In the genomic region with DNA sequence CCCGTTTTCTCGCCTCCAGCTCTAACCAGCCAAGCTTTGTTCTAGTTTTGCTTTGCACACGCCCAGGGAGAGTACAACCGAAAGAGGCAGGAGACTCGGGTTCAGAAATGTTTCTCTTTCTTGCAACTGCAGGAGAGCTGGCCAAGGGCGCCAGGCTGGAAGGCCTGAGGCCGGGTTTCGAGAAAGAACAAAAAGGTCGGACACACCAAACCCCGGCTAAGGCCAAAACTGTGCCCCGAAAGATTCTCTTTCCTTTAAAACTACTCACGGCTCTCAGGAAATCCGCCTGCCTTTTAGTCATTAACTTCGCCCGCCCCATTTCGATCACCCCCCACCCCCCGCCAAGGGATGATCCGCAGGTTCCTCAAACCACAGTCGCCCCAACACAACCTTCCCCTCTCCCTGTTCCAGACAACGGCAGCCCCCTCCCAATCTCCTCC, we compare ENCODE assay signal across 8 cellular contexts. TPM values are rescaled to one million over a fixed set of nuclear protein-coding genes. Genes with fewer than 3 reads are reported as not detected.
A peak's percentile ranks its signal among the peaks of the same experiment; 100 is the strongest.
DNase-seq lines count a peak whose midpoint lies in the region; ATAC-seq, FAIRE-seq and TF ChIP-seq lines count a peak whose summit lies in the region.

No MANE protein-coding gene starts in this region.

- peak overlapping the region; percentile 89 for H3K9ac ChIP-seq in Loucy (ENCODE audit: low read depth, low read length, poor library complexity, severe bottlenecking)
- H3K9ac ChIP-seq in HepG2 (ENCODE audit: insufficient read depth, low read depth, low read length) = peak overlapping the region; percentile 95

- H3K36me3 ChIP-seq in Loucy (ENCODE audit: insufficient read depth, low read length) (no peaks in the 10 kb centered on the region), HepG2 (replicated peaks in 1 of 2; ENCODE audit: control insufficient read depth in 1 of 2, insufficient read depth in 2 of 2, low read length in 2 of 2) (peaks cover 0 to 3% of the 10 kb centered on the region in 2 experiments; a peak in 3 of 5 replicates)

- ATAC-seq in GM21723 (IDR thresholded peaks at IDR 0.05; ENCODE audit: unreplicated experiment) = peak; percentile 33
- ATAC-seq in HepG2 = peak; percentile 28

- H3F3A ChIP-seq in Loucy (ENCODE audit: low read depth) = no peaks in the 10 kb centered on the region

- CTCF ChIA-PET in HepG2 (lab: Yijun Ruan, JAX; ENCODE audit: low intra/inter-chr PET ratio, low total read pairs) = no interaction called here

- H3K27me3 Mint-ChIP-seq in dendritic cell treated with granulocyte-macrophage colony-stimulating factor and Interleukin-4, amounts not matched to agents 40 ng/mL and 50 ng/mL, for 4 days = peaks cover 1% of the 10 kb centered on the region

- peak overlapping the region; percentile 93 for H3K27ac ChIP-seq in HepG2 (ENCODE audit: extremely low read length, insufficient read depth, low read length)

- no peak for TF ChIP-seq RAD21 in HepG2 (CRISPR knock-in tag; IDR thresholded peaks at IDR 0.05)

- H3K79me2 ChIP-seq in Loucy (ENCODE audit: insufficient read depth, low read length) = peaks cover 51% of the 10 kb centered on the region
- peaks cover 53% of the 10 kb centered on the region for H3K79me2 ChIP-seq in HepG2 (ENCODE audit: insufficient read depth, low read length)

- in situ Hi-C loops in G401 (cut with HindIII; ENCODE audit: low sequenced_read_pairs) (no loop called here), HepG2 (cut with HindIII; ENCODE audit: extremely low pct_ligation_motif_present, low pct_unique_long_range_greater_than_20kb) (loop anchor here (10.0 kb wide), 1 partner anchor 291 kb away; no protein-coding TSS in a partner anchor)

- TF ChIP-seq CTCF in Loucy (conservative IDR thresholded peaks at IDR 0.05; ENCODE audit: low read length) (no peak), HepG2 (CRISPR knock-in tag; IDR thresholded peaks at IDR 0.05) (no peak)

- H4K20me1 ChIP-seq in Loucy (ENCODE audit: insufficient read depth, low read length, poor library complexity, severe bottlenecking) (peaks cover 49% of the 10 kb centered on the region), HepG2 (ENCODE audit: insufficient read depth, low read length) (peaks cover 44% of the 10 kb centered on the region)

- H3K9me2 ChIP-seq in Loucy (replicated peaks; ENCODE audit: low read depth, low read length) = no peaks in the 10 kb centered on the region

- POLR2A ChIA-PET in HepG2 (lab: Yijun Ruan, JAX) = interaction anchor here (1.3 to 2.3 kb wide), 9 partner anchors 16 to 541 kb away, joined by 3 to 7 read pairs (median 4); a partner anchor contains a TSS

- H3K9me3 ChIP-seq in Loucy (ENCODE audit: insufficient read depth, low read depth, low read length) (peaks cover 4% of the 10 kb centered on the region; the same call in 1 of the 2 replicates), HepG2 (ENCODE audit: low read length) (peaks cover 6% of the 10 kb centered on the region)

- WGBS in HepG2 (ENCODE audit: low lambda C conversion rate) = under 1% methylated on average over 20 of the region's 20 CpGs

- H3K9me3 Mint-ChIP-seq in dendritic cell treated with granulocyte-macrophage colony-stimulating factor and Interleukin-4, amounts not matched to agents 40 ng/mL and 50 ng/mL, for 4 days = no peaks in the 10 kb centered on the region

- H3K27me3 ChIP-seq in Loucy (ENCODE audit: insufficient read depth, low read length, poor library complexity, severe bottlenecking) = no peaks in the 10 kb centered on the region
- H3K27me3 ChIP-seq in HepG2 (ENCODE audit: control insufficient read depth in 1 of 2, insufficient read depth in 2 of 2, low read length in 2 of 2) = no peaks in the 10 kb centered on the region; a peak in 1 of 5 replicates

- DNase-seq in G401 (ENCODE audit: low spot score) (peak; percentile 60), HepG2 (ENCODE audit: low spot score) (peak; percentile 29), H54 (ENCODE audit: insufficient read length, low spot score) (no peak)
- DNase-seq in activated CD4-positive, alpha-beta T cell treated with anti-CD3 and anti-CD28 coated beads for 24 hours (ENCODE audit: low read depth in 2 of 2) = peak; percentile 35 to 39
- DNase-seq in stimulated activated CD4-positive, alpha-beta T cell treated with anti-CD3 and anti-CD28 coated beads, Interleukin-4, amount 100 ng/mL, for 4 hours = peak; percentile 46 to 48

- peak overlapping the region; percentile 84 for H3K4me2 ChIP-seq in Loucy (ENCODE audit: low read depth, low read length, poor library complexity, severe bottlenecking)
- H3K4me2 ChIP-seq in HepG2 (ENCODE audit: low read depth, low read length) = peak overlapping the region; percentile 93

- peak overlapping the region; percentile 95 for H3K4me3 Mint-ChIP-seq in dendritic cell treated with granulocyte-macrophage colony-stimulating factor and Interleukin-4, amounts not matched to agents 40 ng/mL and 50 ng/mL, for 4 days

- H3K4me3 ChIP-seq in Loucy (ENCODE audit: low read length, poor library complexity, severe bottlenecking) (peak overlapping the region; percentile 85), HepG2 (replicated peaks in 1 of 3; ENCODE audit: insufficient read depth in 1 of 3, low read depth in 2 of 3, low read length in 3 of 3) (peak overlapping the region; percentile 87 to 93 (median 91))

- H3K27ac Mint-ChIP-seq in dendritic cell treated with granulocyte-macrophage colony-stimulating factor and Interleukin-4, amounts not matched to agents 40 ng/mL and 50 ng/mL, for 4 days = peak overlapping the region; percentile 99

- H3K4me1 ChIP-seq in Loucy (ENCODE audit: insufficient read depth, low read length, poor library complexity, severe bottlenecking) (peaks cover 2% of the 10 kb centered on the region), HepG2 (ENCODE audit: insufficient read depth, low read length) (peaks cover 32% of the 10 kb centered on the region)

- TF ChIP-seq POLR2A in HepG2 (IDR thresholded peaks at IDR 0.05; ENCODE audit: insufficient read depth in 1 of 2, low read depth in 2 of 2, low read length in 2 of 2) = no peak
- no peak for TF ChIP-seq POLR2A in H54 (IDR thresholded peaks at IDR 0.05; ENCODE audit: low read depth, low read length)

- intact Hi-C loops in dendritic cell treated with granulocyte-macrophage colony-stimulating factor and Interleukin-4, amounts not matched to agents 40 ng/mL and 50 ng/mL, for 4 days (cut with micrococcal nuclease) = loop anchor here (1.0 to 10.0 kb wide), 5 partner anchors 57 to 297 kb away; a partner anchor contains a TSS
- intact Hi-C loops in HepG2 (cut with micrococcal nuclease; ENCODE audit: unreplicated experiment) = loop anchor here (1.0 to 5.0 kb wide), 2 partner anchors 82 to 298 kb away; a partner anchor contains a TSS

- FAIRE-seq in HepG2 (lab: Jason Lieb, UNC) = no peak
- FAIRE-seq in H54 (lab: Jason Lieb, UNC) = no peak

- H2AFZ ChIP-seq in Loucy (ENCODE audit: low read length) = peak overlapping the region; percentile 81
- H2AFZ ChIP-seq in HepG2 (ENCODE audit: low read length) = no peak overlapping the region

- no TSS peak for BruUV-seq in HepG2 (replicated peaks; lab: Mats Ljungman, UMichigan)

- TF ChIP-seq EP300 in HepG2 (IDR thresholded peaks at IDR 0.05; ENCODE audit: low read depth in 2 of 2, low read length in 2 of 2) = no peak
- TF ChIP-seq EP300 in HepG2 (CRISPR knock-in tag; IDR thresholded peaks at IDR 0.05; ENCODE audit: borderline replicate concordance) = no peak

- peaks cover 58% of the 10 kb centered on the region for H3K36me3 Mint-ChIP-seq in dendritic cell treated with granulocyte-macrophage colony-stimulating factor and Interleukin-4, amounts not matched to agents 40 ng/mL and 50 ng/mL, for 4 days (ENCODE audit: low read depth)

- H3K4me1 Mint-ChIP-seq in dendritic cell treated with granulocyte-macrophage colony-stimulating factor and Interleukin-4, amounts not matched to agents 40 ng/mL and 50 ng/mL, for 4 days (ENCODE audit: low read depth) = peaks cover 24% of the 10 kb centered on the region

RNA-seq across cellular contexts. Expression of a gene that starts 0.6 kb away (rescaled TPM):
- total RNA-seq in G401 (2014; rRNA removed; shearing (Covaris generic)) = 4.8 and 7.8 TPM in 2 replicates
- 5.5 and 11.1 TPM in 2 replicates for total RNA-seq in HepG2 (2016; rRNA removed; fragmentation: Illumina TruSeq; extraction: Trizol)
- 0.61 and 0.62 TPM in 2 replicates for total RNA-seq in HepG2 (2016; cell fraction: cytosol; rRNA removed; fragmentation: Illumina TruSeq; extraction: Trizol; ENCODE audit: low read depth)
- 5.9 and 10.2 TPM in 2 replicates for total RNA-seq in HepG2 (2016; cell fraction: insoluble cytoplasmic fraction; rRNA removed; fragmentation: Illumina TruSeq; extraction: Trizol)
- 3.9 and 4.5 TPM in 2 replicates for total RNA-seq in HepG2 (2016; cell fraction: membrane; rRNA removed; fragmentation: Illumina TruSeq; extraction: Trizol)
- total RNA-seq in HepG2 (2016; cell fraction: nucleus; rRNA removed; fragmentation: Illumina TruSeq; extraction: Trizol) = 10.2 and 10.6 TPM in 2 replicates
- 6.1 and 8.3 TPM in 2 replicates for polyA plus RNA-seq in HepG2 (2011; rRNA removed)
- 2.9 and 4.4 TPM in 2 replicates for polyA plus RNA-seq in HepG2 (2011; cell fraction: cytosol; rRNA removed)
- polyA plus RNA-seq in HepG2 (2011; cell fraction: nucleus; rRNA removed) = 4.6 and 5.1 TPM in 2 replicates
- 7.4 and 8.4 TPM in 2 replicates for polyA plus RNA-seq in HepG2 (2012)
- polyA plus RNA-seq in HepG2 (2016; cell fraction: cytosol; fragmentation: Illumina TruSeq; extraction: Trizol; ENCODE audit: low read depth) = 0.19 and 0.23 TPM in 2 replicates
- 6.5 and 7.0 TPM in 2 replicates for polyA plus RNA-seq in HepG2 (2016; cell fraction: insoluble cytoplasmic fraction; fragmentation: Illumina TruSeq; extraction: Trizol; ENCODE audit: low read depth)
- 1.5 and 1.7 TPM in 2 replicates for polyA plus RNA-seq in HepG2 (2016; cell fraction: membrane; fragmentation: Illumina TruSeq; extraction: Trizol; ENCODE audit: low read depth)
- 12.4 and 13.4 TPM in 2 replicates for polyA plus RNA-seq in HepG2 (2016; cell fraction: nucleus; fragmentation: Illumina TruSeq; extraction: Trizol; ENCODE audit: insufficient read depth, low read depth)
- polyA minus RNA-seq in HepG2 (2011; rRNA and poly(A)+ RNA removed; ENCODE audit: low replicate concordance) = 6.1 and 8.3 TPM in 2 replicates
- polyA minus RNA-seq in HepG2 (2011; cell fraction: cytosol; rRNA and poly(A)+ RNA removed) = 9.9 and 11.2 TPM in 2 replicates
- 17.0 and 21.4 TPM in 2 replicates for polyA minus RNA-seq in HepG2 (2011; cell fraction: nucleus; rRNA and poly(A)+ RNA removed)

RNA-seq across cellular contexts. Expression of a gene that starts 58.3 kb away (rescaled TPM):
- not detected in 2 replicates for total RNA-seq in G401 (2014; rRNA removed; shearing (Covaris generic))
- 0.04 TPM in 1 of 2 replicates, not detected in the other for total RNA-seq in HepG2 (2016; rRNA removed; fragmentation: Illumina TruSeq; extraction: Trizol)
- total RNA-seq in HepG2 (2016; cell fraction: cytosol; rRNA removed; fragmentation: Illumina TruSeq; extraction: Trizol; ENCODE audit: low read depth) = not detected in 2 replicates
- 0.06 TPM in 1 of 2 replicates, not detected in the other for total RNA-seq in HepG2 (2016; cell fraction: insoluble cytoplasmic fraction; rRNA removed; fragmentation: Illumina TruSeq; extraction: Trizol)
- total RNA-seq in HepG2 (2016; cell fraction: membrane; rRNA removed; fragmentation: Illumina TruSeq; extraction: Trizol) = 0.06 TPM in 1 of 2 replicates, not detected in the other
- not detected in 2 replicates for total RNA-seq in HepG2 (2016; cell fraction: nucleus; rRNA removed; fragmentation: Illumina TruSeq; extraction: Trizol)
- not detected in 2 replicates for polyA plus RNA-seq in HepG2 (2011; rRNA removed)
- not detected in 2 replicates for polyA plus RNA-seq in HepG2 (2011; cell fraction: cytosol; rRNA removed)
- polyA plus RNA-seq in HepG2 (2011; cell fraction: nucleus; rRNA removed) = 0.09 and 0.13 TPM in 2 replicates
- polyA plus RNA-seq in HepG2 (2012) = not detected in 2 replicates
- not detected in 2 replicates for polyA plus RNA-seq in HepG2 (2016; cell fraction: cytosol; fragmentation: Illumina TruSeq; extraction: Trizol; ENCODE audit: low read depth)
- polyA plus RNA-seq in HepG2 (2016; cell fraction: insoluble cytoplasmic fraction; fragmentation: Illumina TruSeq; extraction: Trizol; ENCODE audit: low read depth) = not detected in 2 replicates
- polyA plus RNA-seq in HepG2 (2016; cell fraction: membrane; fragmentation: Illumina TruSeq; extraction: Trizol; ENCODE audit: low read depth) = not detected in 2 replicates
- not detected in 2 replicates for polyA plus RNA-seq in HepG2 (2016; cell fraction: nucleus; fragmentation: Illumina TruSeq; extraction: Trizol; ENCODE audit: insufficient read depth, low read depth)
- polyA minus RNA-seq in HepG2 (2011; rRNA and poly(A)+ RNA removed; ENCODE audit: low replicate concordance) = 0.12 TPM in 1 of 2 replicates, not detected in the other
- polyA minus RNA-seq in HepG2 (2011; cell fraction: cytosol; rRNA and poly(A)+ RNA removed) = not detected in 2 replicates
- 0.26 and 0.99 TPM in 2 replicates for polyA minus RNA-seq in HepG2 (2011; cell fraction: nucleus; rRNA and poly(A)+ RNA removed)
